In genomic region chr17:4944163-4944553, GRCh38 we compare ENCODE assay signal across 6 cellular contexts. TPM values are rescaled to one million over a fixed set of nuclear protein-coding genes. Genes with fewer than 3 reads are reported as not detected.
A peak's percentile ranks its signal among the peaks of the same experiment; 100 is the strongest.
DNase-seq lines count a peak whose midpoint lies in the region; ATAC-seq and TF ChIP-seq lines count a peak whose summit lies in the region.

No MANE protein-coding gene starts in this region.

- intact Hi-C loops in cardiac septum (cut with DNase I): loop anchor here (5.0 kb wide), 1 partner anchor 37 kb away; no protein-coding TSS in a partner anchor
- intact Hi-C loops in heart left ventricle (cut with DNase I): loop anchor here in 2 of 10 donors (5.0 kb wide), 2 partner anchors 37 to 53 kb away; partner anchors contain the start of genes INCA1 (in 1 of the 2) and KIF1C (in 1 of the 2)
- intact Hi-C loops in dendritic cell treated with granulocyte-macrophage colony-stimulating factor and Interleukin-4, amounts not matched to agents 40 ng/mL and 50 ng/mL, for 4 days (cut with micrococcal nuclease): no loop called here
- intact Hi-C loops in transverse colon (cut with DNase I; ENCODE audit: low total_unique reads): no loop called here

- DNase-seq in cardiac septum (ENCODE audit: low spot score): peak; percentile 86
- no peak for DNase-seq in heart left ventricle
- DNase-seq in transverse colon: peak; percentile 37
- DNase-seq in NCI-H82 (lab: John Stamatoyannopoulos, UW): no peak

- H3K27me3 ChIP-seq in heart left ventricle (no peaks in the 10 kb centered on the region), transverse colon (no peaks in the 10 kb centered on the region)

- H3K27ac ChIP-seq in heart left ventricle (peak overlapping the region in 6 of 12 donors; percentile 39 to 99 (median 83)), transverse colon (peak overlapping the region; percentile 95 to 100 (median 100))

- H3K27me3 Mint-ChIP-seq in dendritic cell treated with granulocyte-macrophage colony-stimulating factor and Interleukin-4, amounts not matched to agents 40 ng/mL and 50 ng/mL, for 4 days: no peaks in the 10 kb centered on the region

- in situ Hi-C loops in transverse colon (cut with MboI; ENCODE audit: low pct_ligation_motif_present in 1 of 4, low pct_unique_long_range_greater_than_20kb in 1 of 4, low sequenced_read_pairs in 3 of 4): no loop called here

- peak overlapping the region in 1 of 12 donors; percentile 98 for H3K4me3 ChIP-seq in heart left ventricle
- H3K4me3 ChIP-seq in transverse colon: no peak overlapping the region

- TF ChIP-seq EP300 in transverse colon (IDR thresholded peaks at IDR 0.05; ENCODE audit: low read depth): no peak

- peaks cover 70% of the 10 kb centered on the region for H3K4me1 Mint-ChIP-seq in dendritic cell treated with granulocyte-macrophage colony-stimulating factor and Interleukin-4, amounts not matched to agents 40 ng/mL and 50 ng/mL, for 4 days (ENCODE audit: low read depth)

- H3K4me1 ChIP-seq in heart left ventricle: peaks cover 15 to 66% (median 45%) of the 10 kb centered on the region in 12 donors
- H3K4me1 ChIP-seq in transverse colon: peaks cover 36 to 65% (median 39%) of the 10 kb centered on the region in 4 donors

- WGBS in heart left ventricle, 4 donors: 43 to 53% (median 50%) methylated on average over 3 of the region's 3 CpGs
- WGBS in transverse colon (ENCODE audit: low coverage in 1 of 2), 2 donors: 27 to 68% methylated on average over 3 of the region's 3 CpGs

- H3K36me3 ChIP-seq in heart left ventricle (peaks cover 0 to 56% (median 49%) of the 10 kb centered on the region in 9 donors), transverse colon (peaks cover 0 to 6% (median 0%) of the 10 kb centered on the region in 4 donors)

- ATAC-seq in heart left ventricle (no peak), GM21717 (IDR thresholded peaks at IDR 0.05; ENCODE audit: unreplicated experiment) (no peak)

- peaks cover 96% of the 10 kb centered on the region for H3K36me3 Mint-ChIP-seq in dendritic cell treated with granulocyte-macrophage colony-stimulating factor and Interleukin-4, amounts not matched to agents 40 ng/mL and 50 ng/mL, for 4 days (ENCODE audit: low read depth)

- no peak for TF ChIP-seq CTCF in heart left ventricle (IDR thresholded peaks at IDR 0.05)
- no peak for TF ChIP-seq CTCF in transverse colon (IDR thresholded peaks at IDR 0.05)

- H3K9me3 ChIP-seq in heart left ventricle: no peaks in the 10 kb centered on the region
- H3K9me3 ChIP-seq in transverse colon: no peaks in the 10 kb centered on the region

- no peaks in the 10 kb centered on the region for H3K9me3 Mint-ChIP-seq in dendritic cell treated with granulocyte-macrophage colony-stimulating factor and Interleukin-4, amounts not matched to agents 40 ng/mL and 50 ng/mL, for 4 days

- H3K4me3 Mint-ChIP-seq in dendritic cell treated with granulocyte-macrophage colony-stimulating factor and Interleukin-4, amounts not matched to agents 40 ng/mL and 50 ng/mL, for 4 days: peak overlapping the region; percentile 84

- TF ChIP-seq POLR2A in heart left ventricle (IDR thresholded peaks at IDR 0.05): no peak
- TF ChIP-seq POLR2A in transverse colon (IDR thresholded peaks at IDR 0.05): no peak

- peak overlapping the region; percentile 90 for H3K27ac Mint-ChIP-seq in dendritic cell treated with granulocyte-macrophage colony-stimulating factor and Interleukin-4, amounts not matched to agents 40 ng/mL and 50 ng/mL, for 4 days

RNA-seq across cellular contexts. Expression of gene RNF167, which starts 4.1 kb away (rescaled TPM):
- total RNA-seq in cardiac septum (84.7 TPM), heart left ventricle (100 to 1,000 TPM in 1 of 9 donors, 10 to 100 TPM in 8; 50.7 to 111 (median 79.6) TPM), transverse colon (100 to 1,000 TPM in 1 of 4 donors, 10 to 100 TPM in 3; 57.2 to 348 (median 73.7) TPM)
- 100 to 1,000 TPM; 134 to 152 TPM for polyA plus RNA-seq in heart left ventricle

RNA-seq across cellular contexts. Expression of gene PFN1, which starts 4.2 kb away (rescaled TPM):
- total RNA-seq in cardiac septum: 204 TPM
- total RNA-seq in heart left ventricle: 100 to 1,000 TPM; 145 to 608 (median 234) TPM
- 100 to 1,000 TPM; 177 to 982 TPM for polyA plus RNA-seq in heart left ventricle
- total RNA-seq in transverse colon: 1,000 to 10,000 TPM in 1 of 4 donors, 100 to 1,000 TPM in 3; 743 to 1,049 (median 945) TPM

RNA-seq across cellular contexts. Expression of gene SLC25A11, which starts 4.3 kb away (rescaled TPM):
- 176 TPM for total RNA-seq in cardiac septum
- total RNA-seq in heart left ventricle: 100 to 1,000 TPM; 146 to 282 (median 204) TPM
- 100 to 1,000 TPM; 136 to 168 TPM for polyA plus RNA-seq in heart left ventricle
- total RNA-seq in transverse colon: 100 to 1,000 TPM in 1 of 4 donors, 10 to 100 TPM in 3; 62.4 to 120 (median 83.9) TPM

RNA-seq across cellular contexts. Expression of gene ENO3, which starts 6.8 kb away (rescaled TPM):
- 382 TPM for total RNA-seq in cardiac septum
- total RNA-seq in heart left ventricle: 1,000 to 10,000 TPM in 2 of 9 donors, 100 to 1,000 TPM in 7; 383 to 1,354 (median 668) TPM
- 1,000 to 10,000 TPM in 1 of 2 donors, 100 to 1,000 TPM in 1; 253 to 1,459 TPM for polyA plus RNA-seq in heart left ventricle
- 100 to 1,000 TPM in 1 of 4 donors, 10 to 100 TPM in 1, 1 to 10 TPM in 2; 2.5 to 211 (median 12.9) TPM for total RNA-seq in transverse colon

RNA-seq across cellular contexts. Expression of gene GP1BA, which starts 12.1 kb away (rescaled TPM):
- not detected for total RNA-seq in cardiac septum
- total RNA-seq in heart left ventricle: under 1 TPM in 3 of 9 donors, not detected in 6; 0.20 to 0.35 (median 0.25) TPM
- polyA plus RNA-seq in heart left ventricle: under 1 TPM; 0.06 to 0.19 TPM
- not detected for total RNA-seq in transverse colon

Comparison
In these comparisons a context has a peak if more than half of its experiments do, and no peak if none do; other contexts are left out.
1. DNase-seq: peak in cardiac septum (single experiment) and transverse colon (single experiment); none in heart left ventricle (0 of 5) and NCI-H82 (single experiment).